In the genomic region with DNA sequence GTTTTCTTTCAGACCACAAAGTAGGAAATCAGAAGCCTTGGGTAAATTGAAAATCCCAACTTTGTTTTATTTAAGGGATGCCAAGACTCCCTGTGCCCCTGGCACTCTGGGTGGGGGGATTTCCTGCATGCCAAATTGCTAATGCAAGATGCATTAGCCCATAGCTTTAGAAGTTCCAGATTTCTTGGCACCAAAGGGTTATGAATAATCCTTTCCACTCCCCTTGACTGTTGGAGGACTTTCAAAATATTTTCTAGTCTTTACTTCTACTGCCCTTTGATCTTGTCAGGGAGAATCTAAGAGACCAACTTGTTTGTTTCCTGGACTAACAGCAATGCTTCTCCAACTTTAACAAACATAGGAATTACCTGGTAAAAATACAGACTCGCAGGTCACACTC, we compare ENCODE assay signal across 2 cellular contexts.
TF ChIP-seq lines count a peak whose summit lies in the region.

No MANE protein-coding gene starts in this region.

TF ChIP-seq in IMR-90, 13 proteins besides CTCF, POLR2A, EP300 and RAD21:
- no peak for TF ChIP-seq CHD1 (IDR thresholded peaks at IDR 0.05; ENCODE audit: low read depth, low read length)
TF ChIP-seq in IMR-90: peak in this region for 0.

TF ChIP-seq in GM23338, 12 proteins besides CTCF, POLR2A, EP300 and RAD21:
- TF ChIP-seq NANOG (IDR thresholded peaks at IDR 0.05; ENCODE audit: borderline replicate concordance) (no peak), JUNB (IDR thresholded peaks at IDR 0.05; ENCODE audit: unreplicated experiment) (no peak)
